ENCODE assay signal across 10 cellular contexts in genomic region chr18:79275992-79276391, GRCh38.
DNase-seq lines count a peak whose midpoint lies in the region; ATAC-seq and TF ChIP-seq lines count a peak whose summit lies in the region.
"Had no signal": no experiment of that assay in that cellular context is flagged by ENCODE, and none has a peak within 500 bp of the region (broad histone marks: within the 10 kb centered on the region; RNA-seq: fewer than 3 reads in every experiment).

No MANE protein-coding gene starts in this region.

- H3K36me3 ChIP-seq in DND-41 (ENCODE audit: insufficient read depth, low read length) (peaks cover 21% of the 10 kb centered on the region; the same call in 1 of the 2 replicates), esophagus muscularis mucosa (peaks cover 12 to 30% (median 22%) of the 10 kb centered on the region in 4 donors)

- no peak for TF ChIP-seq POLR2A in esophagus muscularis mucosa (IDR thresholded peaks at IDR 0.05; ENCODE audit: low read depth)

- WGBS in esophagus muscularis mucosa: 88% methylated on average over 4 of the region's 4 CpGs

- intact Hi-C loops in esophagus muscularis mucosa (cut with DNase I): no loop called here

- peak; percentile 58 for ATAC-seq in DND-41 (ENCODE audit: insufficient read depth, low read depth)
- ATAC-seq in GM19035 (IDR thresholded peaks at IDR 0.05; ENCODE audit: unreplicated experiment): peak; percentile 79
- peak; percentile 84 for ATAC-seq in HG02885 (IDR thresholded peaks at IDR 0.05; ENCODE audit: poor library complexity, unreplicated experiment)
- ATAC-seq in T-helper 17 cell: no peak
- no peak for ATAC-seq in T-cell (replicated peaks in 1 of 4)

- H3K27me3 ChIP-seq in DND-41 (ENCODE audit: insufficient read depth, low read length, poor library complexity) (no peaks in the 10 kb centered on the region), esophagus muscularis mucosa (no peaks in the 10 kb centered on the region)

- H3K27ac Mint-ChIP-seq in T-helper 17 cell (peak overlapping the region; percentile 47), T-cell (no peak overlapping the region)

- no peak overlapping the region for H3K4me2 ChIP-seq in DND-41 (ENCODE audit: insufficient read depth, low read length)

- no peak overlapping the region for H3K4me3 Mint-ChIP-seq in T-helper 17 cell
- no peak overlapping the region for H3K4me3 Mint-ChIP-seq in T-cell

- no peaks in the 10 kb centered on the region for H3K9me3 ChIP-seq in DND-41 (ENCODE audit: insufficient read depth, low read length, severe bottlenecking)
- no peaks in the 10 kb centered on the region for H3K9me3 ChIP-seq in T-helper 17 cell (ENCODE audit: control insufficient read depth, low read length, poor library complexity, severe bottlenecking)
- no peaks in the 10 kb centered on the region for H3K9me3 ChIP-seq in esophagus muscularis mucosa

- TF ChIP-seq CTCF in DND-41 (IDR thresholded peaks at IDR 0.05; ENCODE audit: borderline replicate concordance, extremely low read depth, low read length, poor library complexity, severe bottlenecking): no peak
- TF ChIP-seq CTCF in esophagus muscularis mucosa (IDR thresholded peaks at IDR 0.05): no peak

- TF ChIP-seq EP300 in esophagus muscularis mucosa (IDR thresholded peaks at IDR 0.05): no peak

- H3K4me1 Mint-ChIP-seq in T-helper 17 cell: peaks cover 13% of the 10 kb centered on the region
- H3K4me1 Mint-ChIP-seq in T-cell: peaks cover 13 to 21% (median 19%) of the 10 kb centered on the region in 3 donors

- CTCF ChIA-PET in T-cell (lab: Charles Lee): no interaction called here

- H4K20me1 ChIP-seq in DND-41 (ENCODE audit: insufficient read depth, low read length): no peaks in the 10 kb centered on the region; the same call in 1 of the 2 replicates

- H3K4me3 ChIP-seq in DND-41 (ENCODE audit: low read depth in 1 of 2, low read length in 2 of 2): no peak overlapping the region
- H3K4me3 ChIP-seq in esophagus muscularis mucosa: no peak overlapping the region

- no peak overlapping the region for H3K9ac ChIP-seq in DND-41 (ENCODE audit: low read depth, low read length)

- no peaks in the 10 kb centered on the region for H3K9me3 Mint-ChIP-seq in T-cell

- POLR2A ChIA-PET in T-cell (lab: Charles Lee): interaction anchor here in 1 of 2 donors (0.6 kb wide), 1 partner anchor 17 kb away, joined by 10 read pairs; no protein-coding TSS in a partner anchor

- no peak overlapping the region for H2AFZ ChIP-seq in DND-41 (ENCODE audit: low read depth, low read length)

- no peaks in the 10 kb centered on the region for H3K79me2 ChIP-seq in DND-41 (ENCODE audit: insufficient read depth, low read length)

- no peak for DNase-seq in DND-41
- DNase-seq in T-helper 17 cell: no peak
- DNase-seq in NCI-H2171 (lab: John Stamatoyannopoulos, UW): no peak
- no peak for DNase-seq in esophagus muscularis mucosa (ENCODE audit: extremely low spot score)
- no peak for DNase-seq in T-cell
- DNase-seq in GM19240 (ENCODE audit: insufficient read length, low spot score): no peak
- DNase-seq: activated CD8-positive, alpha-beta memory T cell treated with anti-CD3 and anti-CD28 coated beads, Interleukin-2, amount 50 U/mL, for 4 hours; COR-L47 had no signal

- H3K4me1 ChIP-seq in DND-41 (ENCODE audit: insufficient read depth, low read length) (no peaks in the 10 kb centered on the region), esophagus muscularis mucosa (no peaks in the 10 kb centered on the region)

- H3K36me3 Mint-ChIP-seq in T-helper 17 cell (ENCODE audit: low read depth) (peaks cover 5% of the 10 kb centered on the region), T-cell (peaks cover 68% of the 10 kb centered on the region)

- H3K27me3 Mint-ChIP-seq in T-helper 17 cell (no peaks in the 10 kb centered on the region), T-cell (no peaks in the 10 kb centered on the region)

- H3K27ac ChIP-seq in DND-41 (ENCODE audit: low read length) (no peak overlapping the region), esophagus muscularis mucosa (replicated peaks in 1 of 4) (no peak overlapping the region)

Comparison
In these comparisons a context has a peak if more than half of its experiments do, and no peak if none do; other contexts are left out.
1. ATAC-seq: peak in DND-41 (single experiment), GM19035 (single experiment) and HG02885 (single experiment); none in T-helper 17 cell (single experiment) and T-cell (0 of 4).